ENCODE assay signal across 10 cellular contexts in genomic region chr2:218003994-218004419, GRCh38. TPM values are rescaled to one million over a fixed set of nuclear protein-coding genes. Genes with fewer than 3 reads are reported as not detected.
A peak's percentile ranks its signal among the peaks of the same experiment; 100 is the strongest.
DNase-seq lines count a peak whose midpoint lies in the region; ATAC-seq and TF ChIP-seq lines count a peak whose summit lies in the region.
"Had no signal": no experiment of that assay in that cellular context is flagged by ENCODE, and none has a peak within 500 bp of the region (broad histone marks: within the 10 kb centered on the region; RNA-seq: fewer than 3 reads in every experiment).

No MANE protein-coding gene starts in this region.

- H3K4me1 Mint-ChIP-seq in activated CD8-positive, alpha-beta T cell treated with anti-CD3 and anti-CD28 coated beads, Interleukin-2, amount 10 ng/mL, durations not matched to agents 7 days and 5 days (ENCODE audit: low read depth): no peaks in the 10 kb centered on the region

- no peaks in the 10 kb centered on the region for H3K9me3 Mint-ChIP-seq in activated CD8-positive, alpha-beta T cell treated with anti-CD3 and anti-CD28 coated beads, Interleukin-2, amount 10 ng/mL, durations not matched to agents 7 days and 5 days (ENCODE audit: insufficient read depth)

- H3K27ac ChIP-seq in foreskin keratinocyte: no peak overlapping the region
- H3K27ac ChIP-seq in prostate gland: peak overlapping the region; percentile 64 to 75

- H3K27me3 ChIP-seq in foreskin keratinocyte (peaks cover 5% of the 10 kb centered on the region), prostate gland (replicated peaks; ENCODE audit: insufficient read depth) (no peaks in the 10 kb centered on the region)

- CTCF ChIA-PET in activated CD8-positive, alpha-beta T cell treated with anti-CD3 and anti-CD28 coated beads, Interleukin-2, amount 10 ng/mL, durations not matched to agents 7 days and 5 days (lab: Charles Lee): interaction anchor here (1.0 to 2.1 kb wide), 2 partner anchors 10 to 218 kb away, joined by 3 to 6 read pairs; no protein-coding TSS in a partner anchor

- no peak overlapping the region for H3K27ac Mint-ChIP-seq in activated CD8-positive, alpha-beta T cell treated with anti-CD3 and anti-CD28 coated beads, Interleukin-2, amount 10 ng/mL, durations not matched to agents 7 days and 5 days

- ATAC-seq in activated CD8-positive, alpha-beta T cell treated with anti-CD3 and anti-CD28 coated beads, Interleukin-2, amount 10 ng/mL, durations not matched to agents 7 days and 5 days: peak; percentile 34
- ATAC-seq in foreskin keratinocyte (peak; percentile 47), HG02981 (IDR thresholded peaks at IDR 0.05; ENCODE audit: unreplicated experiment) (no peak)

- WGBS in prostate gland: 21% methylated on average over 6 of the region's 6 CpGs

- H3K36me3 ChIP-seq in prostate gland: no peaks in the 10 kb centered on the region

- H3K4me3 Mint-ChIP-seq in activated CD8-positive, alpha-beta T cell treated with anti-CD3 and anti-CD28 coated beads, Interleukin-2, amount 10 ng/mL, durations not matched to agents 7 days and 5 days: no peak overlapping the region

- H3K4me3 ChIP-seq in prostate gland: no peak overlapping the region

- no peaks in the 10 kb centered on the region for H3K9me3 ChIP-seq in prostate gland

- H3K4me1 ChIP-seq in foreskin keratinocyte (peaks cover 9% of the 10 kb centered on the region), prostate gland (replicated peaks) (no peaks in the 10 kb centered on the region)

- H3K27me3 Mint-ChIP-seq in activated CD8-positive, alpha-beta T cell treated with anti-CD3 and anti-CD28 coated beads, Interleukin-2, amount 10 ng/mL, durations not matched to agents 7 days and 5 days (ENCODE audit: low read depth): peaks cover 13% of the 10 kb centered on the region

- TF ChIP-seq CTCF in AG09319 (IDR thresholded peaks at IDR 0.05; ENCODE audit: low read depth, low read length): no peak
- no peak for TF ChIP-seq CTCF in foreskin keratinocyte (conservative IDR thresholded peaks at IDR 0.05)
- TF ChIP-seq CTCF in prostate gland (IDR thresholded peaks at IDR 0.05): no peak

- peak; percentile 90 for DNase-seq in AG09319 (ENCODE audit: extremely low read depth, low read depth)
- DNase-seq in activated CD8-positive, alpha-beta T cell treated with anti-CD3 and anti-CD28 coated beads, Interleukin-2, amount 10 ng/mL, durations not matched to agents 7 days and 5 days: no peak
- no peak for DNase-seq in foreskin keratinocyte
- peak; percentile 42 for DNase-seq in prostate gland (ENCODE audit: low spot score)
- DNase-seq in NCI-H1436 (lab: John Stamatoyannopoulos, UW): no peak
- DNase-seq in activated effector memory CD4-positive, alpha-beta T cell treated with anti-CD3 and anti-CD28 coated beads, Interleukin-2, amount 50 U/mL, for 16 hours: no peak
- DNase-seq in cerebellar nuclear complex (lab: John Stamatoyannopoulos, UW): no peak
- DNase-seq: activated gamma-delta T cell treated with Interleukin-2 at 50 U/mL for 16 hours, NCI-H1105 had no signal

- TF ChIP-seq POLR2A in prostate gland (IDR thresholded peaks at IDR 0.05): peak; percentile 48

- intact Hi-C loops in prostate gland (cut with DNase I): no loop called here

- H3K36me3 Mint-ChIP-seq in activated CD8-positive, alpha-beta T cell treated with anti-CD3 and anti-CD28 coated beads, Interleukin-2, amount 10 ng/mL, durations not matched to agents 7 days and 5 days (ENCODE audit: low read depth): no peaks in the 10 kb centered on the region

- POLR2A ChIA-PET in activated CD8-positive, alpha-beta T cell treated with anti-CD3 and anti-CD28 coated beads, Interleukin-2, amount 10 ng/mL, durations not matched to agents 7 days and 5 days (lab: Charles Lee): no interaction called here

RNA-seq across cellular contexts. Expression of gene TNS1, which starts 1.2 kb away (rescaled TPM):
- total RNA-seq in activated CD8-positive, alpha-beta T cell treated with anti-CD3 and anti-CD28 coated beads, Interleukin-2, amount 10 ng/mL, durations not matched to agents 7 days and 5 days: 10 to 100 TPM; 28.9 to 29.8 TPM
- total RNA-seq in foreskin keratinocyte (1.8 and 4.3 TPM in 2 replicates), prostate gland (100 to 1,000 TPM; 238 to 659 TPM)
- polyA plus RNA-seq in foreskin keratinocyte: 0.69 and 0.78 TPM in 2 replicates

Comparison
In these comparisons a context has a peak if more than half of its experiments do, and no peak if none do; other contexts are left out.
1. DNase-seq: peak in AG09319 (single experiment) and prostate gland (single experiment); none in activated CD8-positive, alpha-beta T cell treated with anti-CD3 and anti-CD28 coated beads, Interleukin-2, amount 10 ng/mL, durations not matched to agents 7 days and 5 days (single experiment), foreskin keratinocyte (0 of 2), NCI-H1436 (single experiment), activated effector memory CD4-positive, alpha-beta T cell treated with anti-CD3 and anti-CD28 coated beads, Interleukin-2, amount 50 U/mL, for 16 hours (single experiment) and cerebellar nuclear complex (0 of 2).